In genomic region chr1:85199667-85200366, GRCh38 we compare ENCODE assay signal across 8 cellular contexts. TPM values are rescaled to one million over a fixed set of nuclear protein-coding genes. Genes with fewer than 3 reads are reported as not detected.
DNase-seq lines count a peak whose midpoint lies in the region; ATAC-seq and TF ChIP-seq lines count a peak whose summit lies in the region.

No MANE protein-coding gene starts in this region.

- peak overlapping the region; percentile 91 for H3K4me2 ChIP-seq in trophoblast cell (ENCODE audit: low read length)
- no peak overlapping the region for H3K4me2 ChIP-seq in Karpas-422 (ENCODE audit: low read depth, low read length, poor library complexity, severe bottlenecking)

- peaks cover 19% of the 10 kb centered on the region for H3K79me1 ChIP-seq in trophoblast cell (ENCODE audit: low read length)

- peak overlapping the region; percentile 98 for H3K4ac ChIP-seq in trophoblast cell (ENCODE audit: low read depth, low read length)

- ATAC-seq in HG03342 (IDR thresholded peaks at IDR 0.05; ENCODE audit: unreplicated experiment) (no peak), HG02885 (IDR thresholded peaks at IDR 0.05; ENCODE audit: poor library complexity, unreplicated experiment) (no peak)

- H2BK12ac ChIP-seq in trophoblast cell (ENCODE audit: low read length), result no peak overlapping the region

- H3K9me2 ChIP-seq in Karpas-422 (replicated peaks; ENCODE audit: insufficient read depth, low read length), result no peaks in the 10 kb centered on the region

- no peaks in the 10 kb centered on the region for H4K20me1 ChIP-seq in Karpas-422 (ENCODE audit: insufficient read depth, low read depth, low read length)

- H3K23ac ChIP-seq in trophoblast cell (ENCODE audit: low read length), result no peak overlapping the region

- peak overlapping the region; percentile 73 for H2BK5ac ChIP-seq in trophoblast cell (ENCODE audit: low read depth, low read length, poor library complexity)

- no CpG with 5 or more reads among the region's 21 CpGs for WGBS in trophoblast cell (ENCODE audit: extremely low coverage, insufficient coverage, insufficient read length)

- no peaks in the 10 kb centered on the region for H3K4me1 ChIP-seq in NT2/D1 (ENCODE audit: insufficient read depth, insufficient read length)
- no peaks in the 10 kb centered on the region for H3K4me1 ChIP-seq in trophoblast cell (ENCODE audit: control insufficient read depth in 1 of 2, insufficient read depth in 2 of 2, low read length in 2 of 2)
- H3K4me1 ChIP-seq in Karpas-422 (ENCODE audit: low read length), result no peaks in the 10 kb centered on the region

- H3K27ac ChIP-seq in trophoblast cell (ENCODE audit: low read depth, low read length) (peak overlapping the region; percentile 100), Karpas-422 (ENCODE audit: low read length) (no peak overlapping the region)

- no peak overlapping the region for H4K91ac ChIP-seq in trophoblast cell (ENCODE audit: low read depth, low read length)

- TF ChIP-seq CTCF in epithelial cell of proximal tubule (conservative IDR thresholded peaks at IDR 0.05; ENCODE audit: low read depth, low read length), result no peak

- peak overlapping the region; percentile 86 for H3K14ac ChIP-seq in trophoblast cell (ENCODE audit: low read length)

- no peaks in the 10 kb centered on the region for H3K9me3 ChIP-seq in NT2/D1 (ENCODE audit: insufficient read depth, low read length)
- peaks cover 2% of the 10 kb centered on the region for H3K9me3 ChIP-seq in trophoblast cell (ENCODE audit: insufficient read depth, low read depth, low read length)
- H3K9me3 ChIP-seq in Karpas-422 (ENCODE audit: low read length), result no peaks in the 10 kb centered on the region

- no peak overlapping the region for H4K12ac ChIP-seq in trophoblast cell (ENCODE audit: low read depth, low read length)

- peak overlapping the region; percentile 53 for H2BK120ac ChIP-seq in trophoblast cell (ENCODE audit: insufficient read depth, low read length, poor library complexity)

- no peak overlapping the region for H4K8ac ChIP-seq in trophoblast cell (ENCODE audit: low read depth, low read length)

- DNase-seq in NT2/D1 (ENCODE audit: low read depth, low spot score) (peak; percentile 5), epithelial cell of proximal tubule (ENCODE audit: low read depth) (no peak), trophoblast cell (peak in 1 of 2 donors; percentile 31), Karpas-422 (no peak)
- DNase-seq in stimulated activated naive CD4-positive, alpha-beta T cell treated with Interleukin-2 at 50 U/mL for 16 hours (lab: John Stamatoyannopoulos, UW), result no peak

- H2AFZ ChIP-seq in trophoblast cell (ENCODE audit: insufficient read depth, low read length, poor library complexity), result peak overlapping the region; percentile 72
- H2AFZ ChIP-seq in Karpas-422 (ENCODE audit: low read length), result no peak overlapping the region

- H2AK5ac ChIP-seq in trophoblast cell (ENCODE audit: low read length), result no peak overlapping the region

- H3K27me3 ChIP-seq in NT2/D1 (ENCODE audit: insufficient read depth, insufficient read length), result no peaks in the 10 kb centered on the region
- H3K27me3 ChIP-seq in trophoblast cell (ENCODE audit: insufficient read depth, low read length), result no peaks in the 10 kb centered on the region
- no peaks in the 10 kb centered on the region for H3K27me3 ChIP-seq in Karpas-422 (ENCODE audit: low read length)

- H3K18ac ChIP-seq in trophoblast cell (ENCODE audit: low read length), result peak overlapping the region; percentile 92

- H3K36me3 ChIP-seq in NT2/D1 (ENCODE audit: insufficient read depth, insufficient read length, low read length) (peaks cover 10% of the 10 kb centered on the region), trophoblast cell (ENCODE audit: control insufficient read depth in 1 of 2, insufficient read depth in 2 of 2, low read length in 2 of 2) (peaks cover 0 to 2% of the 10 kb centered on the region in 2 experiments), Karpas-422 (ENCODE audit: insufficient read depth, low read length) (no peaks in the 10 kb centered on the region)

- peak overlapping the region; percentile 93 for H3K9ac ChIP-seq in NT2/D1 (ENCODE audit: insufficient read length, low read depth)
- peak overlapping the region; percentile 87 for H3K9ac ChIP-seq in trophoblast cell (ENCODE audit: low read length)
- no peak overlapping the region for H3K9ac ChIP-seq in Karpas-422 (ENCODE audit: low read length)

- H3K79me2 ChIP-seq in trophoblast cell (ENCODE audit: control insufficient read depth, insufficient read depth, low read length, poor library complexity), result peaks cover 19% of the 10 kb centered on the region
- H3K79me2 ChIP-seq in Karpas-422 (ENCODE audit: low read length), result no peaks in the 10 kb centered on the region

- H3K4me3 ChIP-seq in GM08714 (ENCODE audit: low read length) (peak overlapping the region; percentile 69), NT2/D1 (ENCODE audit: insufficient read length, low read depth) (peak overlapping the region; percentile 95), epithelial cell of proximal tubule (ENCODE audit: low read depth, low read length) (peak overlapping the region; percentile 86), trophoblast cell (ENCODE audit: low read depth, low read length) (peak overlapping the region; percentile 84), Karpas-422 (ENCODE audit: low read length) (no peak overlapping the region)

RNA-seq across cellular contexts. Expression of gene SYDE2, which starts 1.0 kb away (rescaled TPM):
- 2.9 and 4.7 TPM in 2 replicates for total RNA-seq in epithelial cell of proximal tubule
- 9.0 and 9.2 TPM in 2 replicates for polyA plus RNA-seq in trophoblast cell (2013)
- total RNA-seq in Karpas-422 (2014; rRNA removed; shearing (Covaris generic); ENCODE audit: low replicate concordance), result not detected in 2 replicates

RNA-seq across cellular contexts. Expression of gene C1orf52, which starts 59.6 kb away (rescaled TPM):
- 15.4 and 19.2 TPM in 2 replicates for total RNA-seq in epithelial cell of proximal tubule
- 34.4 TPM in 2 replicates for polyA plus RNA-seq in trophoblast cell (2013)
- total RNA-seq in Karpas-422 (2014; rRNA removed; shearing (Covaris generic); ENCODE audit: low replicate concordance), result 17.8 and 22.9 TPM in 2 replicates
